ENCODE assay signal across 1 cellular context in the genomic region with DNA sequence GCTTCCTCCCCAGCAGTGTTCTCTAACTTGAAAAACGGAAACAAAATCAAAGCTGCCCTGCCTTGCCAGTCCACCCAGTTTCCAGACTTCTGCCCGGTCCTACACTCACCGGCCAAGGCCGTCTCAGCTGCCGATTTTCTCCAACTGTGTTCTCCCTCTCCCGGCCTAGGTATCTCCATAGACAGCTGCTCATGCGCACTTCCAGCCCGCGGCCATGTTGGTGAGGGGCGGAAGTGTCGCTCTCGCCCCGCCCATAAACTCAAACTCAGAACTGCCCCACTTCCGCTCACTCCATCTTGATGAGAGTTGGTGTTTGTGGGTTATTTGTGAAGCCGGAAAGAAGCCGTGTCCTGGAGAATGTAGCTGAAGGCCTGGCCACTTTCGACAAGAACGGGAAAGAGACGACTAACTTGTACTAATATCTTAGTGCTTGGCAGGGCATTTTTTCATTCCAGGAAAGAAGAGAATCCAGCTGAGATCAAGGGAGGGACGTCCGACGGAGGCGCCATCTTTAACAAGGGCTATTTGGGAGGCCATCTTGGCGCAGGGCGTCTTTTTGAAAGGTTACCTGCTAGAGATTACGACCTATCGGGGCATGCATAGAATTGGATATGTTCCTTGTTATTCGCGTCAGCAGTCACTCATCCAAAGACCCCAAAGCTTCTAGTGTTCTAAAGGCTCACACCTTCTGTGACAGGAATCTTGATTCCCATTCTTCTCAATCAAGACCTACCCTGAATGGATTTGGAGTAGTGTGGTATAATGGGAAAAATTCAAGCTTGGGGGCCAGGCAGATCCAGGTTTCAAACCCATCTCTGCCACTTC.
TF ChIP-seq lines count a peak whose summit lies in the region.

A gene with protein sequence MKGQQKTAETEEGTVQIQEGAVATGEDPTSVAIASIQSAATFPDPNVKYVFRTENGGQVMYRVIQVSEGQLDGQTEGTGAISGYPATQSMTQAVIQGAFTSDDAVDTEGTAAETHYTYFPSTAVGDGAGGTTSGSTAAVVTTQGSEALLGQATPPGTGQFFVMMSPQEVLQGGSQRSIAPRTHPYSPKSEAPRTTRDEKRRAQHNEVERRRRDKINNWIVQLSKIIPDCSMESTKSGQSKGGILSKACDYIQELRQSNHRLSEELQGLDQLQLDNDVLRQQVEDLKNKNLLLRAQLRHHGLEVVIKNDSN (minus strand): TSS at position 229 of the 825 bp plus-strand sequence. CDS start 2,702 bp downstream, outside the sequence.

TF ChIP-seq in SK-N-SH treated with all-trans-retinoic acid at 6 μM for 48 hours, 23 proteins besides CTCF, POLR2A, EP300 and RAD21 (continued from another document):
- no peak for TF ChIP-seq PATZ1 (CRISPR knock-in tag; IDR thresholded peaks at IDR 0.05; ENCODE audit: borderline replicate concordance)
